15 cellular contexts compared by ENCODE assay signal in the genomic region with DNA sequence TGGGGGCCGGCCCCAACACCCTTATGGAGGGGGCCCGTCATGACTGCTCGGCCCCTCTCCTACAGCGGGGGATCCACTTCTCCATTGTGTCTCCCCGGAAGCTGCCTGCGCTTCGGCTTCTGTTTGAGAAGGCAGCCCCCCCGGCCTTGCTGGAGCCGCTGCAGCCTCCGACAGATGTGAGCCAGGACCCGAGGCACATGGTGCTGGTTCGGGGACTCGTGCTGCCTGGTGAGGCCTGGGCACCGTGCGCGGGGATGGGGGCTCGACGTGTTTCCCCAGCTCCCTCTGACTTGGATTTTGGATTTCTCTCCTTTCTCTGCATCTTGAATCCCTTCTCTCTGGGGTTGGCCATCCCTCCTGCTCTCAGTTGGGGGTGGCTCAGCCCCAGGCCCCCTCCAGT. TPM values are rescaled to one million over a fixed set of nuclear protein-coding genes. Genes with fewer than 3 reads are reported as not detected.
DNase-seq lines count a peak whose midpoint lies in the region; ATAC-seq and TF ChIP-seq lines count a peak whose summit lies in the region.
"Had no signal": no experiment of that assay in that cellular context is flagged by ENCODE, and none has a peak within 500 bp of the region (broad histone marks: within the 10 kb centered on the region; RNA-seq: fewer than 3 reads in every experiment).

No MANE protein-coding gene starts in this region.

- peaks cover 98% of the 10 kb centered on the region for H3K36me3 ChIP-seq in OCI-LY1 (ENCODE audit: insufficient read depth, low read length)
- peaks cover 0 to 69% of the 10 kb centered on the region in 2 donors for H3K36me3 ChIP-seq in psoas muscle (ENCODE audit: insufficient read depth in 1 of 2, low read depth in 1 of 2)

- no peak overlapping the region for H3K4me3 ChIP-seq in OCI-LY1 (ENCODE audit: low read depth, low read length, poor library complexity, severe bottlenecking)
- H3K4me3 ChIP-seq in psoas muscle: no peak overlapping the region
- no peak overlapping the region for H3K4me3 ChIP-seq in foreskin fibroblast (ENCODE audit: low read depth in 1 of 2, low read length in 2 of 2)
- H3K4me3 ChIP-seq: GM23338 had no signal

- no peak for TF ChIP-seq CTCF in OCI-LY1 (IDR thresholded peaks at IDR 0.05; ENCODE audit: low read length)
- TF ChIP-seq CTCF in psoas muscle (IDR thresholded peaks at IDR 0.05): no peak
- TF ChIP-seq CTCF in foreskin fibroblast (IDR thresholded peaks at IDR 0.05; ENCODE audit: low read depth, low read length): no peak

- H3K9ac ChIP-seq in OCI-LY1 (ENCODE audit: low read length): no peak overlapping the region

- no peaks in the 10 kb centered on the region for H4K20me1 ChIP-seq in OCI-LY1 (ENCODE audit: insufficient read depth, low read length)

- H3K9me2 ChIP-seq in OCI-LY1 (ENCODE audit: low read depth, low read length): no peaks in the 10 kb centered on the region

- H3K9me3 Mint-ChIP-seq in stimulated activated memory B cell treated with anti-CD40 and anti-IgM and Interleukin-4, amounts not matched to agents 10 μg/mL and 1 μg/mL and 100 μg/mL, for 72 hours: no peaks in the 10 kb centered on the region
- H3K9me3 Mint-ChIP-seq: CD14-positive monocyte; CD4-positive, alpha-beta T cell; CD8-positive, alpha-beta memory T cell; GM23338; H9 had no signal

- no peak for ATAC-seq in psoas muscle
- ATAC-seq in stimulated activated memory B cell treated with anti-CD40 and anti-IgM and Interleukin-4, amounts not matched to agents 10 μg/mL and 1 μg/mL and 100 μg/mL, for 72 hours: no peak
- ATAC-seq: GM23338, HCT116 had no signal

- no peak overlapping the region for H3K4me3 Mint-ChIP-seq in stimulated activated memory B cell treated with anti-CD40 and anti-IgM and Interleukin-4, amounts not matched to agents 10 μg/mL and 1 μg/mL and 100 μg/mL, for 72 hours
- H3K4me3 Mint-ChIP-seq: CD14-positive monocyte; CD4-positive, alpha-beta T cell; CD8-positive, alpha-beta memory T cell; GM23338; H9 had no signal

- DNase-seq in psoas muscle: no peak
- DNase-seq in HuH-7 (ENCODE audit: low spot score): no peak
- DNase-seq in foreskin fibroblast: no peak
- DNase-seq in NCI-H748 treated with DMSO at 0.1 percent for 48 hours (lab: John Stamatoyannopoulos, UW): no peak
- DNase-seq: CD4-positive, alpha-beta T cell; CD8-positive, alpha-beta memory T cell; DMS 273 treated with DMSO at 0.1 percent for 48 hours; DMS79 treated with DMSO at 0.1 percent for 48 hours; GF-D8; H9 had no signal

- H3K4me1 ChIP-seq in OCI-LY1 (ENCODE audit: insufficient read depth, low read length, severe bottlenecking) (peaks cover 47% of the 10 kb centered on the region), psoas muscle (peaks cover 36% of the 10 kb centered on the region)

- peak overlapping the region; percentile 27 for H3K27ac Mint-ChIP-seq in stimulated activated memory B cell treated with anti-CD40 and anti-IgM and Interleukin-4, amounts not matched to agents 10 μg/mL and 1 μg/mL and 100 μg/mL, for 72 hours
- H3K27ac Mint-ChIP-seq: CD14-positive monocyte; CD4-positive, alpha-beta T cell; CD8-positive, alpha-beta memory T cell; GM23338; H9 had no signal

- peaks cover 29% of the 10 kb centered on the region for H3K4me1 Mint-ChIP-seq in stimulated activated memory B cell treated with anti-CD40 and anti-IgM and Interleukin-4, amounts not matched to agents 10 μg/mL and 1 μg/mL and 100 μg/mL, for 72 hours
- H3K4me1 Mint-ChIP-seq: GM23338, H9 had no signal

- no peak overlapping the region for H3K4me2 ChIP-seq in OCI-LY1 (ENCODE audit: low read length)
- H3K4me2 ChIP-seq: GM23338 had no signal

- H3F3A ChIP-seq in OCI-LY1 (ENCODE audit: insufficient read depth, low read length): no peaks in the 10 kb centered on the region

- no peaks in the 10 kb centered on the region for H3K9me3 ChIP-seq in OCI-LY1 (ENCODE audit: low read length)
- H3K9me3 ChIP-seq in psoas muscle: no peaks in the 10 kb centered on the region

- H3K27ac ChIP-seq in OCI-LY1 (ENCODE audit: low read depth, low read length, poor library complexity, severe bottlenecking): peak overlapping the region; percentile 49
- peak overlapping the region; percentile 53 for H3K27ac ChIP-seq in psoas muscle

- no peak overlapping the region for H2AFZ ChIP-seq in OCI-LY1 (ENCODE audit: low read length)
- H2AFZ ChIP-seq: GM23338 had no signal

- intact Hi-C loops in psoas muscle (cut with DNase I): no loop called here

- no peaks in the 10 kb centered on the region for H3K27me3 ChIP-seq in OCI-LY1 (ENCODE audit: insufficient read depth, low read length)
- H3K27me3 ChIP-seq in psoas muscle (ENCODE audit: insufficient read depth in 3 of 3, low read length in 2 of 3): no peaks in the 10 kb centered on the region

- H3K36me3 Mint-ChIP-seq in stimulated activated memory B cell treated with anti-CD40 and anti-IgM and Interleukin-4, amounts not matched to agents 10 μg/mL and 1 μg/mL and 100 μg/mL, for 72 hours: peaks cover 44% of the 10 kb centered on the region

- H3K79me2 ChIP-seq in OCI-LY1 (ENCODE audit: insufficient read depth, low read length): peaks cover 21% of the 10 kb centered on the region

- no peaks in the 10 kb centered on the region for H3K27me3 Mint-ChIP-seq in stimulated activated memory B cell treated with anti-CD40 and anti-IgM and Interleukin-4, amounts not matched to agents 10 μg/mL and 1 μg/mL and 100 μg/mL, for 72 hours
- H3K27me3 Mint-ChIP-seq: CD4-positive, alpha-beta T cell; CD8-positive, alpha-beta memory T cell had no signal

- WGBS in psoas muscle, 3 donors: 89 to 93% (median 90%) methylated on average over 18 of the region's 18 CpGs

RNA-seq across cellular contexts. Expression of gene MED25, which starts 11.6 kb away (rescaled TPM):
- 10 to 100 TPM; 43.0 to 97.8 (median 69.7) TPM for total RNA-seq in psoas muscle
- 100 to 1,000 TPM in 1 of 3 donors, 10 to 100 TPM in 2; 24.5 to 125 (median 92.5) TPM for polyA plus RNA-seq in psoas muscle

RNA-seq across cellular contexts. Expression of gene FUZ, which starts 16.6 kb away (rescaled TPM):
- total RNA-seq in psoas muscle: 10 to 100 TPM; 20.9 to 33.7 (median 25.2) TPM
- 10 to 100 TPM; 15.9 to 38.8 (median 28.6) TPM for polyA plus RNA-seq in psoas muscle

RNA-seq across cellular contexts. Expression of gene PTOV1, which starts 21.2 kb away (rescaled TPM):
- total RNA-seq in psoas muscle: 100 to 1,000 TPM in 3 of 4 donors, 10 to 100 TPM in 1; 93.2 to 189 (median 151) TPM
- 100 to 1,000 TPM in 2 of 3 donors, 10 to 100 TPM in 1; 72.1 to 122 (median 106) TPM for polyA plus RNA-seq in psoas muscle

RNA-seq across cellular contexts. Expression of gene PNKP, which starts 37.7 kb away (rescaled TPM):
- total RNA-seq in psoas muscle: 10 to 100 TPM; 20.6 to 28.2 (median 23.9) TPM
- polyA plus RNA-seq in psoas muscle: 10 to 100 TPM; 16.7 to 31.9 (median 18.2) TPM

RNA-seq across cellular contexts. Expression of gene AKT1S1, which starts 47.4 kb away (rescaled TPM):
- total RNA-seq in psoas muscle: 10 to 100 TPM; 56.0 to 82.8 (median 57.2) TPM
- 100 to 1,000 TPM in 1 of 3 donors, 10 to 100 TPM in 2; 48.0 to 103 (median 76.0) TPM for polyA plus RNA-seq in psoas muscle
